ENCODE assay signal across 21 cellular contexts in the genomic region with DNA sequence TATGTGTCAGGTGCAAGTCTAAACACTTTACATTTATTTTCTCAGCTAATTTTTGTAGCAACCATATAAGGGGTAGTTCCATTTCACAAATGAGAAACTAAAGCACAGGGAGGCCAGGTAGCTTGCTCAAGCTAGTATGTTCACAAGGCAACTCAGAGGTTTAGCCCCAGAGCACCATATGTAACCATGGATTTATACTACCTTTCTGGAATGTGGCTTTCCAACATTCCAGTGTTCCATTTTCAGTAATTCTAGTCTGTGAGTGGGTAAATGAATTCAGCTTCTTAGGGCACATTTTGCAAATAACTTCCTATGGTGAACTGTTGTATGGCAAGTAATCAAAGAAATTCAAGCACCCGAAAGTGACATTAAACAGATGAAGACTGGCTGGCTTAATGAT.
"Had no signal": no experiment of that assay in that cellular context is flagged by ENCODE, and none has a peak within 500 bp of the region (broad histone marks: within the 10 kb centered on the region; RNA-seq: fewer than 3 reads in every experiment).

No MANE protein-coding gene starts in this region.

- H3K36me3 Mint-ChIP-seq: naive B cell; stimulated activated effector memory CD8-positive, alpha-beta T cell treated with anti-CD3 and anti-CD28 coated beads, Interleukin-12 subunit alpha, Interleukin-12 subunit beta, amount 100 ng/mL, for 72 hours had no signal

- H3K4me3 Mint-ChIP-seq: effector memory CD8-positive, alpha-beta T cell; naive B cell; nephron; stimulated activated effector memory CD8-positive, alpha-beta T cell treated with anti-CD3 and anti-CD28 coated beads, Interleukin-12 subunit alpha, Interleukin-12 subunit beta, amount 100 ng/mL, for 72 hours had no signal

- H3K9ac ChIP-seq: parathyroid adenoma had no signal

- H2AFZ ChIP-seq: parathyroid adenoma had no signal

- H3K4me3 ChIP-seq: esophagus squamous epithelium, gastroesophageal sphincter, lung, prostate gland, suprapubic skin, thyroid gland, upper lobe of right lung, vagina had no signal

- H3K79me2 ChIP-seq: parathyroid adenoma had no signal

- H3K4me1 ChIP-seq: gastroesophageal sphincter, parathyroid adenoma, prostate gland, thyroid gland, upper lobe of right lung, vagina had no signal

- H3K27ac ChIP-seq: esophagus squamous epithelium, gastroesophageal sphincter, parathyroid adenoma, prostate gland, suprapubic skin, thyroid gland, upper lobe of right lung, vagina had no signal

- H3K9me3 ChIP-seq: esophagus squamous epithelium, gastroesophageal sphincter, prostate gland, suprapubic skin, thyroid gland, upper lobe of right lung, vagina had no signal

- DNase-seq: effector memory CD8-positive, alpha-beta T cell; esophagus squamous epithelium; foreskin fibroblast; glutamatergic neuron; left ventricle myocardium superior; mesenchymal stem cell; naive B cell; small intestine; stimulated activated CD4-positive, alpha-beta T cell treated with anti-CD3 and anti-CD28 coated beads, Interleukin-2, amount 100 ng/mL, for 48 hours; stimulated activated CD8-positive, alpha-beta memory T cell treated with anti-CD3 and anti-CD28 coated beads, Interleukin-4, amount 100 ng/mL, for 48 hours; stimulated activated naive CD8-positive, alpha-beta T cell treated with anti-CD3 and anti-CD28 coated beads, Interleukin-15, Interleukin-2, amounts not matched to agents 100 U/mL and 50 U/mL, for 24 hours; thyroid gland; upper lobe of right lung had no signal

- H3K4me1 Mint-ChIP-seq: naive B cell; stimulated activated effector memory CD8-positive, alpha-beta T cell treated with anti-CD3 and anti-CD28 coated beads, Interleukin-12 subunit alpha, Interleukin-12 subunit beta, amount 100 ng/mL, for 72 hours had no signal

- ATAC-seq: effector memory CD8-positive, alpha-beta T cell; gastroesophageal sphincter; left ventricle myocardium superior; stimulated activated effector memory CD8-positive, alpha-beta T cell treated with anti-CD3 and anti-CD28 coated beads, Interleukin-12 subunit alpha, Interleukin-12 subunit beta, amount 100 ng/mL, for 72 hours had no signal

- H3K9me3 Mint-ChIP-seq: effector memory CD8-positive, alpha-beta T cell; nephron; stimulated activated effector memory CD8-positive, alpha-beta T cell treated with anti-CD3 and anti-CD28 coated beads, Interleukin-12 subunit alpha, Interleukin-12 subunit beta, amount 100 ng/mL, for 72 hours had no signal

- H3K27me3 ChIP-seq: esophagus squamous epithelium, gastroesophageal sphincter, suprapubic skin, thyroid gland, upper lobe of right lung, vagina had no signal

- H3K36me3 ChIP-seq: esophagus squamous epithelium, gastroesophageal sphincter, prostate gland, suprapubic skin, thyroid gland, upper lobe of right lung, vagina had no signal

- H3K27ac Mint-ChIP-seq: effector memory CD8-positive, alpha-beta T cell; naive B cell; nephron; stimulated activated effector memory CD8-positive, alpha-beta T cell treated with anti-CD3 and anti-CD28 coated beads, Interleukin-12 subunit alpha, Interleukin-12 subunit beta, amount 100 ng/mL, for 72 hours had no signal
